Comparison of ENCODE assay signal across 1 cellular context in genomic region chr9:98833090-98833956, GRCh38.
TF ChIP-seq lines count a peak whose summit lies in the region.

No MANE protein-coding gene starts in this region.

TF ChIP-seq in K562, 482 proteins besides CTCF, POLR2A, EP300 and RAD21 (continued from another document and continues in another):
- TF ChIP-seq E2F1 (CRISPR knock-in tag; IDR thresholded peaks at IDR 0.05) (no peak), ZNF239 (CRISPR knock-in tag; IDR thresholded peaks at IDR 0.05) (no peak; the same call in 1 of the 2 replicates), BHLHE40 (IDR thresholded peaks at IDR 0.05; ENCODE audit: low read length) (peak; percentile 58), TCFL5 (CRISPR knock-in tag; conservative IDR thresholded peaks at IDR 0.05) (no peak), HDAC1 (IDR thresholded peaks at IDR 0.05) (peak in 1 of 2 experiments; percentile 82; a peak in 2 of 4 replicates), FOXM1 (IDR thresholded peaks at IDR 0.05; ENCODE audit: low read depth) (peak; percentile 16; the same call in 1 of the 2 replicates), FOXM1 (CRISPR knock-in tag; IDR thresholded peaks at IDR 0.05; ENCODE audit: low read depth) (no peak; the same call in 1 of the 2 replicates), GATAD2B (IDR thresholded peaks at IDR 0.05; ENCODE audit: borderline replicate concordance) (no peak), ETV5 (CRISPR knock-in tag; IDR thresholded peaks at IDR 0.05; ENCODE audit: low read depth) (peak; percentile 92), MCM5 (IDR thresholded peaks at IDR 0.05; ENCODE audit: low read depth) (no peak), ETS2 (tag; IDR thresholded peaks at IDR 0.05; ENCODE audit: borderline replicate concordance, poor library complexity, severe bottlenecking) (no peak), GABPB1 (CRISPR knock-in tag; IDR thresholded peaks at IDR 0.05) (peak; percentile 88), RAD51 (IDR thresholded peaks at IDR 0.05; ENCODE audit: borderline replicate concordance, low read depth) (peak; percentile 39; the same call in 1 of the 2 replicates), SMAD4 (CRISPR knock-in tag; conservative IDR thresholded peaks at IDR 0.05) (peak; percentile 83), ZKSCAN3 (CRISPR knock-in tag; IDR thresholded peaks at IDR 0.05) (no peak), ZNF583 (CRISPR knock-in tag; IDR thresholded peaks at IDR 0.05) (peak; percentile 76; the same call in 1 of the 2 replicates), ZBTB9 (CRISPR knock-in tag; IDR thresholded peaks at IDR 0.05) (no peak), MYC (IDR thresholded peaks at IDR 0.05; ENCODE audit: low read depth, low read length) (peak; percentile 100), MYC (CRISPR knock-in tag; IDR thresholded peaks at IDR 0.05; ENCODE audit: borderline replicate concordance, low read depth) (peak; percentile 88; the same call in 1 of the 2 replicates), NONO (IDR thresholded peaks at IDR 0.05; ENCODE audit: low read depth in 2 of 2, low read length in 1 of 2) (no peak), ZNF134 (CRISPR knock-in tag; conservative IDR thresholded peaks at IDR 0.05) (peak; percentile 46), YBX1 (IDR thresholded peaks at IDR 0.05) (no peak), ZNF133 (CRISPR knock-in tag; IDR thresholded peaks at IDR 0.05) (no peak), ZBTB8A (IDR thresholded peaks at IDR 0.05; ENCODE audit: partially characterized antibody) (no peak), ZNF707 (CRISPR knock-in tag; conservative IDR thresholded peaks at IDR 0.05) (no peak), CREM (IDR thresholded peaks at IDR 0.05; ENCODE audit: low read depth) (0 out of 2 replicates have a peak, but pooled peaks have one; percentile 48), MYNN (IDR thresholded peaks at IDR 0.05) (peak; percentile 22; the same call in 1 of the 2 replicates), MYNN (CRISPR knock-in tag; IDR thresholded peaks at IDR 0.05) (no peak), ELK1 (CRISPR knock-in tag; IDR thresholded peaks at IDR 0.05) (no peak), CREB3 (tag; conservative IDR thresholded peaks at IDR 0.05; ENCODE audit: low read depth) (peak; percentile 89), PATZ1 (CRISPR knock-in tag; IDR thresholded peaks at IDR 0.05; ENCODE audit: borderline replicate concordance) (no peak), TCF7 (IDR thresholded peaks at IDR 0.05; ENCODE audit: borderline replicate concordance) (no peak), MIER1 (IDR thresholded peaks at IDR 0.05; ENCODE audit: low read depth) (0 out of 2 replicates have a peak, but pooled peaks have one; percentile 13), ZNF274 (IDR thresholded peaks at IDR 0.05; ENCODE audit: borderline replicate concordance, low read depth, low read length) (no peak), ZFP1 (CRISPR knock-in tag; IDR thresholded peaks at IDR 0.05) (no peak), MECOM (CRISPR knock-in tag; IDR thresholded peaks at IDR 0.05) (peak; percentile 81), MXD1 (CRISPR knock-in tag; IDR thresholded peaks at IDR 0.05; ENCODE audit: borderline replicate concordance, poor library complexity, severe bottlenecking) (peak; percentile 64)
- TF ChIP-seq, protein P1, sequence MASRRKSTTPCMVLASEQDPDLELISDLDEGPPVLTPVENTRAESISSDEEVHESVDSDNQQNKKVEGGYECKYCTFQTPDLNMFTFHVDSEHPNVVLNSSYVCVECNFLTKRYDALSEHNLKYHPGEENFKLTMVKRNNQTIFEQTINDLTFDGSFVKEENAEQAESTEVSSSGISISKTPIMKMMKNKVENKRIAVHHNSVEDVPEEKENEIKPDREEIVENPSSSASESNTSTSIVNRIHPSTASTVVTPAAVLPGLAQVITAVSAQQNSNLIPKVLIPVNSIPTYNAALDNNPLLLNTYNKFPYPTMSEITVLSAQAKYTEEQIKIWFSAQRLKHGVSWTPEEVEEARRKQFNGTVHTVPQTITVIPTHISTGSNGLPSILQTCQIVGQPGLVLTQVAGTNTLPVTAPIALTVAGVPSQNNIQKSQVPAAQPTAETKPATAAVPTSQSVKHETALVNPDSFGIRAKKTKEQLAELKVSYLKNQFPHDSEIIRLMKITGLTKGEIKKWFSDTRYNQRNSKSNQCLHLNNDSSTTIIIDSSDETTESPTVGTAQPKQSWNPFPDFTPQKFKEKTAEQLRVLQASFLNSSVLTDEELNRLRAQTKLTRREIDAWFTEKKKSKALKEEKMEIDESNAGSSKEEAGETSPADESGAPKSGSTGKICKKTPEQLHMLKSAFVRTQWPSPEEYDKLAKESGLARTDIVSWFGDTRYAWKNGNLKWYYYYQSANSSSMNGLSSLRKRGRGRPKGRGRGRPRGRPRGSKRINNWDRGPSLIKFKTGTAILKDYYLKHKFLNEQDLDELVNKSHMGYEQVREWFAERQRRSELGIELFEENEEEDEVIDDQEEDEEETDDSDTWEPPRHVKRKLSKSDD (conservative IDR thresholded peaks at IDR 0.05; ENCODE audit: low read length): no peak
- TF ChIP-seq, protein P2, sequence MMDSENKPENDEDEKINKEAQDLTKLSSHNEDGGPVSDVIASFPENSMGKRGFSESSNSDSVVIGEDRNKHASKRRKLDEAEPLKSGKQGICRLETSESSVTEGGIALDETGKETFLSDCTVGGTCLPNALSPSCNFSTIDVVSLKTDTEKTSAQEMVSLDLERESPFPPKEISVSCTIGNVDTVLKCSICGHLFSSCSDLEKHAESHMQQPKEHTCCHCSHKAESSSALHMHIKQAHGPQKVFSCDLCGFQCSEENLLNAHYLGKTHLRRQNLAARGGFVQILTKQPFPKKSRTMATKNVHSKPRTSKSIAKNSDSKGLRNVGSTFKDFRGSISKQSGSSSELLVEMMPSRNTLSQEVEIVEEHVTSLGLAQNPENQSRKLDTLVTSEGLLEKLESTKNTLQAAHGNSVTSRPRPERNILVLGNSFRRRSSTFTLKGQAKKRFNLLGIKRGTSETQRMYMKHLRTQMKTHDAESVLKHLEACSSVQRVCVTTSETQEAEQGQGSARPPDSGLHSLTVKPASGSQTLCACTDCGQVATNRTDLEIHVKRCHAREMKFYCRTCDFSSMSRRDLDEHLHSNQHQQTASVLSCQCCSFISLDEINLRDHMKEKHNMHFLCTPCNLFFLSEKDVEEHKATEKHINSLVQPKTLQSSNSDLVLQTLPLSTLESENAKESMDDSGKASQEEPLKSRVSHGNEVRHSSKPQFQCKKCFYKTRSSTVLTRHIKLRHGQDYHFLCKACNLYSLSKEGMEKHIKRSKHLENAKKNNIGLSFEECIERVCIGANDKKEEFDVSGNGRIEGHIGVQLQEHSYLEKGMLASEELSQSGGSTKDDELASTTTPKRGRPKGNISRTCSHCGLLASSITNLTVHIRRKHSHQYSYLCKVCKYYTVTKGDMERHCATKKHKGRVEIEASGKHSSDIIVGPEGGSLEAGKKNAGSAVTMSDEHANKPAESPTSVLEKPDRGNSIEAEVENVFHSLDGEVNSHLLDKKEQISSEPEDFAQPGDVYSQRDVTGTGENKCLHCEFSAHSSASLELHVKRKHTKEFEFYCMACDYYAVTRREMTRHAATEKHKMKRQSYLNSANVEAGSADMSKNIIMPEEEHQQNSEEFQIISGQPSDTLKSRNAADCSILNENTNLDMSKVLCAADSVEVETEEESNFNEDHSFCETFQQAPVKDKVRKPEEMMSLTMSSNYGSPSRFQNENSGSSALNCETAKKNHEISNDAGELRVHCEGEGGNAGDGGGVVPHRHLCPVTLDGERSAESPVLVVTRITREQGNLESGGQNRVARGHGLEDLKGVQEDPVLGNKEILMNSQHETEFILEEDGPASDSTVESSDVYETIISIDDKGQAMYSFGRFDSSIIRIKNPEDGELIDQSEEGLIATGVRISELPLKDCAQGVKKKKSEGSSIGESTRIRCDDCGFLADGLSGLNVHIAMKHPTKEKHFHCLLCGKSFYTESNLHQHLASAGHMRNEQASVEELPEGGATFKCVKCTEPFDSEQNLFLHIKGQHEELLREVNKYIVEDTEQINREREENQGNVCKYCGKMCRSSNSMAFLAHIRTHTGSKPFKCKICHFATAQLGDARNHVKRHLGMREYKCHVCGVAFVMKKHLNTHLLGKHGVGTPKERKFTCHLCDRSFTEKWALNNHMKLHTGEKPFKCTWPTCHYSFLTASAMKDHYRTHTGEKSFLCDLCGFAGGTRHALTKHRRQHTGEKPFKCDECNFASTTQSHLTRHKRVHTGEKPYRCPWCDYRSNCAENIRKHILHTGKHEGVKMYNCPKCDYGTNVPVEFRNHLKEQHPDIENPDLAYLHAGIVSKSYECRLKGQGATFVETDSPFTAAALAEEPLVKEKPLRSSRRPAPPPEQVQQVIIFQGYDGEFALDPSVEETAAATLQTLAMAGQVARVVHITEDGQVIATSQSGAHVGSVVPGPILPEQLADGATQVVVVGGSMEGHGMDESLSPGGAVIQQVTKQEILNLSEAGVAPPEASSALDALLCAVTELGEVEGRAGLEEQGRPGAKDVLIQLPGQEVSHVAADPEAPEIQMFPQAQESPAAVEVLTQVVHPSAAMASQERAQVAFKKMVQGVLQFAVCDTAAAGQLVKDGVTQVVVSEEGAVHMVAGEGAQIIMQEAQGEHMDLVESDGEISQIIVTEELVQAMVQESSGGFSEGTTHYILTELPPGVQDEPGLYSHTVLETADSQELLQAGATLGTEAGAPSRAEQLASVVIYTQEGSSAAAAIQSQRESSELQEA (IDR thresholded peaks at IDR 0.05; ENCODE audit: low read depth): no peak
- TF ChIP-seq, protein P3, sequence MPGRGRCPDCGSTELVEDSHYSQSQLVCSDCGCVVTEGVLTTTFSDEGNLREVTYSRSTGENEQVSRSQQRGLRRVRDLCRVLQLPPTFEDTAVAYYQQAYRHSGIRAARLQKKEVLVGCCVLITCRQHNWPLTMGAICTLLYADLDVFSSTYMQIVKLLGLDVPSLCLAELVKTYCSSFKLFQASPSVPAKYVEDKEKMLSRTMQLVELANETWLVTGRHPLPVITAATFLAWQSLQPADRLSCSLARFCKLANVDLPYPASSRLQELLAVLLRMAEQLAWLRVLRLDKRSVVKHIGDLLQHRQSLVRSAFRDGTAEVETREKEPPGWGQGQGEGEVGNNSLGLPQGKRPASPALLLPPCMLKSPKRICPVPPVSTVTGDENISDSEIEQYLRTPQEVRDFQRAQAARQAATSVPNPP (IDR thresholded peaks at IDR 0.05; ENCODE audit: borderline replicate concordance, insufficient read depth, insufficient read length): no peak
